ENCODE assay signal across 11 cellular contexts in the genomic region with DNA sequence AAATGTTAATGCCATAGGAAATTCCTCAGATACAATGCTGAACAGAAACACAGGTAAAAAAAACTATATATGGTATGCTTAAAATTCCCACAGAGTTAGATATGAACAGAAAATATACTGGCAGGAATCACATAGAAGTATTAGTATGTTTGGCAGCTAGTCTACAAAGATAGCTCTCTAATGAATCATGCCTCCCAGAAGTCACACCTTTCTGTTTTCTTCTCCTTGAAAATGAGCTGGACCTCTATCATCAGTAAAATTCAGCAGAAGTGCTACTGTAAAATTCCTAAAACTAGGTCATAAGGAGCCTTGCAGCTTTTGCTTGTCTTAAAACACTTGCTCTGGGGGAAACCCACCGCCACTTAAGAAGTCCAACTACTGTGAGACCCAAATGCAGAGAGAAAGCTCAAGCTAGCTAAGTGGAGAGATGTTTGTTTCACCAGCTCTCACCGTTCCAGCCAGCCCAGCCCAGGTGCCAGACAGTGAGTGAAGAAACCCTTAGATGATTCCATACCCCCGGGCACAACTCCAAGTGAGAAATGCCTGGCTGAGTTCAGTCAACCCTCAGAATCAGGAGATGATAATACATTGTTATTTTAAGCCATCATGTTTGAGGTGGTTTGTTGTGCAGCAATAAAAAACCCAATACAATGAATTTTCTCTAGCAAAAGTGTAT. TPM values are rescaled to one million over a fixed set of nuclear protein-coding genes. Genes with fewer than 3 reads are reported as not detected.
DNase-seq lines count a peak whose midpoint lies in the region; ATAC-seq and TF ChIP-seq lines count a peak whose summit lies in the region.
"Had no signal": no experiment of that assay in that cellular context is flagged by ENCODE, and none has a peak within 500 bp of the region (broad histone marks: within the 10 kb centered on the region; RNA-seq: fewer than 3 reads in every experiment).

No MANE protein-coding gene starts in this region.

- H4K8ac ChIP-seq in H9 (replicated peaks; ENCODE audit: insufficient read length, low read depth, low read length): no peak overlapping the region

- peak; percentile 55 for DNase-seq in HFFc6
- DNase-seq in RPMI7951 (ENCODE audit: low read depth): peak; percentile 73
- DNase-seq in Right ventricle myocardium inferior (ENCODE audit: missing footprints): peak; percentile 62
- DNase-seq in H9: no peak
- no peak for DNase-seq in WERI-Rb-1
- DNase-seq in DMS153 treated with DMSO at 0.1 percent for 48 hours (lab: John Stamatoyannopoulos, UW; ENCODE audit: unreplicated experiment): no peak
- DNase-seq: activated B cell treated with CpG ODN at 0.5 μM for 24 hours; activated naive CD4-positive, alpha-beta T cell treated with anti-CD3 and anti-CD28 coated beads for 36 hours; effector memory CD8-positive, alpha-beta T cell; kidney had no signal

- no peak overlapping the region for H3K14ac ChIP-seq in H9 (ENCODE audit: insufficient read depth, low read length)

- H3K4me1 ChIP-seq in skeletal muscle satellite cell (ENCODE audit: control insufficient read depth, insufficient read depth, low read length) (peaks cover 17% of the 10 kb centered on the region), H9 (ENCODE audit: insufficient read depth, low read length) (no peaks in the 10 kb centered on the region)

- H3T11ph ChIP-seq in H9 (ENCODE audit: low read length): no peak overlapping the region

- H2BK120ac ChIP-seq in H9 (ENCODE audit: low read depth, low read length, poor library complexity, severe bottlenecking): no peak overlapping the region

- peaks cover 46% of the 10 kb centered on the region for H3K4me1 Mint-ChIP-seq in HFFc6 (ENCODE audit: low read depth)
- H3K4me1 Mint-ChIP-seq in H9: no peaks in the 10 kb centered on the region
- H3K4me1 Mint-ChIP-seq: activated B cell treated with CpG ODN at 0.5 μM for 24 hours had no signal

- H2BK20ac ChIP-seq in H9 (ENCODE audit: low read depth, low read length, poor library complexity, severe bottlenecking): no peak overlapping the region

- no peaks in the 10 kb centered on the region for H3K36me3 Mint-ChIP-seq in HFFc6 (ENCODE audit: low read depth)
- H3K36me3 Mint-ChIP-seq in H9 (ENCODE audit: insufficient read depth in 1 of 3, low read depth in 3 of 3): no peaks in the 10 kb centered on the region

- no peak overlapping the region for H3K4ac ChIP-seq in H9 (ENCODE audit: low read depth, low read length)

- H3K79me1 ChIP-seq in H9 (ENCODE audit: insufficient read depth, low read depth, low read length, poor library complexity, severe bottlenecking): no peaks in the 10 kb centered on the region

- no peak overlapping the region for H3K23ac ChIP-seq in H9 (ENCODE audit: insufficient read length, low read depth, low read length)

- H4K20me1 ChIP-seq in H9 (ENCODE audit: control insufficient read depth, insufficient read depth, insufficient read length): no peaks in the 10 kb centered on the region

- H3K23me2 ChIP-seq in H9 (ENCODE audit: insufficient read length, low read depth, low read length, poor library complexity, severe bottlenecking): no peaks in the 10 kb centered on the region

- no peak overlapping the region for H3K18ac ChIP-seq in H9 (ENCODE audit: insufficient read length, low read depth, low read length)

- H4K5ac ChIP-seq in H9 (ENCODE audit: insufficient read length, low read depth, low read length): no peak overlapping the region

- H4K91ac ChIP-seq in H9 (ENCODE audit: insufficient read length, low read depth, low read length): no peak overlapping the region

- H3K79me2 ChIP-seq in H9 (ENCODE audit: insufficient read depth, low read length): no peaks in the 10 kb centered on the region

- H3K36me3 ChIP-seq in skeletal muscle satellite cell (ENCODE audit: insufficient read depth, low read length) (no peaks in the 10 kb centered on the region), WERI-Rb-1 (no peaks in the 10 kb centered on the region)

- H3K4me2 ChIP-seq in skeletal muscle satellite cell (ENCODE audit: low read length) (peak overlapping the region; percentile 11), H9 (ENCODE audit: insufficient read depth, insufficient read length, low read length) (no peak overlapping the region)

- H3K27me3 ChIP-seq in skeletal muscle satellite cell (ENCODE audit: control insufficient read depth, insufficient read depth, low read length) (no peaks in the 10 kb centered on the region), H9 (ENCODE audit: insufficient read depth, low read length) (no peaks in the 10 kb centered on the region), WERI-Rb-1 (ENCODE audit: insufficient read depth, low read depth, severe bottlenecking) (no peaks in the 10 kb centered on the region)

- no peak overlapping the region for H3K56ac ChIP-seq in H9 (ENCODE audit: insufficient read length, low read depth, low read length)

- H3K9ac ChIP-seq in skeletal muscle satellite cell (ENCODE audit: low read depth, low read length) (no peak overlapping the region), H9 (ENCODE audit: extremely low read depth, insufficient read length, low read length) (no peak overlapping the region)

- peak overlapping the region; percentile 46 for H3K27ac Mint-ChIP-seq in HFFc6
- H3K27ac Mint-ChIP-seq in H9: no peak overlapping the region
- H3K27ac Mint-ChIP-seq: activated B cell treated with CpG ODN at 0.5 μM for 24 hours; activated naive CD4-positive, alpha-beta T cell treated with anti-CD3 and anti-CD28 coated beads for 36 hours; effector memory CD8-positive, alpha-beta T cell had no signal

- WGBS in H9 (ENCODE audit: extremely low coverage, insufficient read length, low lambda C conversion rate): no CpG with 5 or more reads among the region's 3 CpGs

- H3K27ac ChIP-seq in H9 (ENCODE audit: insufficient read length, low read depth, low read length) (no peak overlapping the region), WERI-Rb-1 (no peak overlapping the region)

- H2AK5ac ChIP-seq in H9 (ENCODE audit: insufficient read length, low read length): no peak overlapping the region

- no peak overlapping the region for H2BK12ac ChIP-seq in H9 (ENCODE audit: insufficient read length, low read depth, low read length)

- H3K27me3 Mint-ChIP-seq in HFFc6 (ENCODE audit: insufficient read depth): no peaks in the 10 kb centered on the region
- no peaks in the 10 kb centered on the region for H3K27me3 Mint-ChIP-seq in H9 (ENCODE audit: low read depth)
- H3K27me3 Mint-ChIP-seq: activated B cell treated with CpG ODN at 0.5 μM for 24 hours; effector memory CD8-positive, alpha-beta T cell had no signal

- no peak for TF ChIP-seq CTCF in HFFc6 (IDR thresholded peaks at IDR 0.05)
- no peak for TF ChIP-seq CTCF in H9 (conservative IDR thresholded peaks at IDR 0.05)
- no peak for TF ChIP-seq CTCF in WERI-Rb-1 (IDR thresholded peaks at IDR 0.05; ENCODE audit: low read depth, low read length)

- H2BK5ac ChIP-seq in H9 (ENCODE audit: insufficient read length, low read length): no peak overlapping the region

- H2AFZ ChIP-seq in H9 (ENCODE audit: low read length): no peak overlapping the region

- H3K4me3 ChIP-seq in skeletal muscle satellite cell (ENCODE audit: low read length) (no peak overlapping the region), WERI-Rb-1 (ENCODE audit: low read depth, low read length) (no peak overlapping the region)

- no peak overlapping the region for H2BK15ac ChIP-seq in H9 (ENCODE audit: low read depth, low read length)

- ATAC-seq in Right ventricle myocardium inferior: peak; percentile 85
- ATAC-seq: effector memory CD8-positive, alpha-beta T cell had no signal

- no peak overlapping the region for H3K4me3 Mint-ChIP-seq in HFFc6
- no peak overlapping the region for H3K4me3 Mint-ChIP-seq in H9
- H3K4me3 Mint-ChIP-seq: activated B cell treated with CpG ODN at 0.5 μM for 24 hours; activated naive CD4-positive, alpha-beta T cell treated with anti-CD3 and anti-CD28 coated beads for 36 hours; effector memory CD8-positive, alpha-beta T cell had no signal

- H3K9me3 Mint-ChIP-seq in HFFc6 (no peaks in the 10 kb centered on the region), H9 (no peaks in the 10 kb centered on the region)
- H3K9me3 Mint-ChIP-seq: activated B cell treated with CpG ODN at 0.5 μM for 24 hours; activated naive CD4-positive, alpha-beta T cell treated with anti-CD3 and anti-CD28 coated beads for 36 hours; effector memory CD8-positive, alpha-beta T cell had no signal

- intact Hi-C loops in Right ventricle myocardium inferior (cut with DNase I): loop anchor here (10.0 kb wide), 3 partner anchors 106 to 324 kb away; a partner anchor contains a TSS

- no peaks in the 10 kb centered on the region for H3K9me3 ChIP-seq in skeletal muscle satellite cell (replicated peaks; ENCODE audit: low read length)
- no peaks in the 10 kb centered on the region for H3K9me3 ChIP-seq in H9 (ENCODE audit: control insufficient read depth, low read depth, low read length)
- no peaks in the 10 kb centered on the region for H3K9me3 ChIP-seq in WERI-Rb-1 (ENCODE audit: severe bottlenecking)

RNA-seq across cellular contexts. Expression of a gene that starts 43.0 kb away (rescaled TPM):
- 10 to 100 TPM; 40.8 to 52.5 (median 45.9) TPM for total RNA-seq in HFFc6 (2021; fragmentation: NEBNext Ultra II Directional; extraction: Animal tissue kit (Norgen Biotek cat#: 25700))
- total RNA-seq in RPMI7951 (2014; rRNA removed; shearing (Covaris generic)): 17.4 and 19.5 TPM in 2 replicates
- total RNA-seq in Right ventricle myocardium inferior: 27.4 TPM
- total RNA-seq in skeletal muscle satellite cell (2012; rRNA removed): 8.4 and 12.0 TPM in 2 replicates
- 18.9 and 19.0 TPM in 2 replicates for total RNA-seq in H9 (2021)

Comparison
In these comparisons a context has a peak if more than half of its experiments do, and no peak if none do; other contexts are left out.
1. DNase-seq: peak in HFFc6 (single experiment), RPMI7951 (single experiment) and Right ventricle myocardium inferior (single experiment); none in H9 (single experiment), WERI-Rb-1 (single experiment) and DMS153 treated with DMSO at 0.1 percent for 48 hours (single experiment).